Comparison of ENCODE assay signal across 8 cellular contexts in the genomic region with DNA sequence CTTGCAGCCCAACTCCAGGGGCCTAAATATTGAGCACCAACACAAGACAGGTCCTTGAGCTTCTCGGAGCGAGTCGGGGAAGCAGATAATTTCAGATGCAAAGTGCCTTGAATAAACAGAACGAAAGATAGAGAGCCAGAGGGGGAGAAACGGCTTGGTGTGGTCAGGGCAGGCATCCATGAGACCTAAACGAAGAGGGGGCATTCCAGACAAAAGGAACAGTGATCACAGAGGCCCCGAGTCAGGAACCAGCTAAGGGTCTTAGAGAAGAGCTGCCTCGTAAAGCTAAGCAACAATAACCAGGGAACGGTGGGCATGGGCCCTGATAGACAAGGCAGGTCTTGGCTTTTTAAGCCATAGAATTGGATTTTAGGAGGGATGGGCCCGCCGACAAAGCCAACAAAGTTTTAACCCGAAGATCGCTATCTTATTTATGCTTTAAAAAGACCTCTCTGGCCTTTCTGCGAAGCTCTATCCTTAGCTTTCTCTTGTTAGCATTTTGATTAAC. TPM values are rescaled to one million over a fixed set of nuclear protein-coding genes. Genes with fewer than 3 reads are reported as not detected.
DNase-seq lines count a peak whose midpoint lies in the region; TF ChIP-seq lines count a peak whose summit lies in the region.

No MANE protein-coding gene starts in this region.

- peak overlapping the region; percentile 69 for H2AFZ ChIP-seq in smooth muscle cell (ENCODE audit: low read depth)

- peak overlapping the region; percentile 65 to 78 (median 70) for H3K4me3 ChIP-seq in Peyer's patch
- peak overlapping the region; percentile 60 for H3K4me3 ChIP-seq in fibroblast of pulmonary artery (replicated peaks; ENCODE audit: low read depth, low read length)
- peak overlapping the region; percentile 63 for H3K4me3 ChIP-seq in smooth muscle cell

- no peak for TF ChIP-seq POLR2A in Peyer's patch (IDR thresholded peaks at IDR 0.05)

- no peak for TF ChIP-seq CTCF in Peyer's patch (IDR thresholded peaks at IDR 0.05)
- TF ChIP-seq CTCF in fibroblast of pulmonary artery (IDR thresholded peaks at IDR 0.05; ENCODE audit: low read length, missing control alignments): no peak
- TF ChIP-seq CTCF in smooth muscle cell (IDR thresholded peaks at IDR 0.05; ENCODE audit: borderline replicate concordance, insufficient read depth, poor library complexity, severe bottlenecking): no peak

- H3K4me1 ChIP-seq in Peyer's patch (peaks cover 0 to 15% (median 5%) of the 10 kb centered on the region in 4 donors), smooth muscle cell (ENCODE audit: low read depth) (peaks cover 7% of the 10 kb centered on the region)

- H3K9ac ChIP-seq in smooth muscle cell (ENCODE audit: low read depth): peak overlapping the region; percentile 61

- no peaks in the 10 kb centered on the region for H3F3A ChIP-seq in smooth muscle cell (ENCODE audit: low read depth)

- peak overlapping the region; percentile 71 to 87 (median 82) for H3K27ac ChIP-seq in Peyer's patch
- no peak overlapping the region for H3K27ac ChIP-seq in smooth muscle cell (ENCODE audit: low read depth)

- no peaks in the 10 kb centered on the region for H3K79me2 ChIP-seq in smooth muscle cell (ENCODE audit: low read depth)

- H3K27me3 ChIP-seq in Peyer's patch (no peaks in the 10 kb centered on the region), smooth muscle cell (ENCODE audit: low read depth) (no peaks in the 10 kb centered on the region)

- H3K9me3 ChIP-seq in Peyer's patch (no peaks in the 10 kb centered on the region), smooth muscle cell (replicated peaks; ENCODE audit: low read depth) (no peaks in the 10 kb centered on the region)

- peaks cover 0 to 54% (median 0%) of the 10 kb centered on the region in 3 donors for H3K36me3 ChIP-seq in Peyer's patch
- peaks cover 2% of the 10 kb centered on the region for H3K36me3 ChIP-seq in smooth muscle cell (ENCODE audit: low read depth)

- H4K20me1 ChIP-seq in smooth muscle cell (ENCODE audit: low read depth): peaks cover 20% of the 10 kb centered on the region

- peak overlapping the region; percentile 90 for H3K4me2 ChIP-seq in smooth muscle cell

- DNase-seq in NCI-H1105 treated with DMSO at 0.1 percent for 48 hours (lab: John Stamatoyannopoulos, UW): peak; percentile 65
- DNase-seq in NCI-H1105 (lab: John Stamatoyannopoulos, UW): no peak
- no peak for DNase-seq in Peyer's patch
- no peak for DNase-seq in fibroblast of pulmonary artery (ENCODE audit: low read depth)
- no peak for DNase-seq in smooth muscle cell (lab: John Stamatoyannopoulos, UW; ENCODE audit: unreplicated experiment)
- no peak for DNase-seq in ecto neural progenitor cell (ENCODE audit: low spot score)
- DNase-seq in activated CD4-positive, CD25-positive, alpha-beta regulatory T cell treated with anti-CD3 and anti-CD28 coated beads, Interleukin-2, amount 50 U/mL, for 72 hours: no peak
- no peak for DNase-seq in NOMO-1 (lab: John Stamatoyannopoulos, UW; ENCODE audit: unreplicated experiment in 2 of 2)

- 24% methylated on average over 14 of the region's 14 CpGs for WGBS in smooth muscle cell (ENCODE audit: low lambda C conversion rate)

RNA-seq across cellular contexts. Expression of a gene that starts 0.4 kb away (rescaled TPM):
- total RNA-seq in Peyer's patch: 100 to 1,000 TPM; 126 to 358 (median 316) TPM
- total RNA-seq in smooth muscle cell: 3.7 and 6.0 TPM in 2 replicates
- polyA plus RNA-seq in smooth muscle cell: 14.0 and 14.3 TPM in 2 replicates

RNA-seq across cellular contexts. Expression of a gene that starts 14.9 kb away (rescaled TPM):
- total RNA-seq in Peyer's patch (10 to 100 TPM; 16.8 to 23.5 (median 18.1) TPM), smooth muscle cell (18.9 and 20.2 TPM in 2 replicates)
- 9.8 and 13.1 TPM in 2 replicates for polyA plus RNA-seq in smooth muscle cell

RNA-seq across cellular contexts. Expression of a gene that starts 38.3 kb away (rescaled TPM):
- total RNA-seq in Peyer's patch: 100 to 1,000 TPM in 2 of 4 donors, 10 to 100 TPM in 2; 87.3 to 123 (median 104) TPM
- 70.7 and 92.5 TPM in 2 replicates for total RNA-seq in smooth muscle cell
- 220 and 230 TPM in 2 replicates for polyA plus RNA-seq in smooth muscle cell

Comparison
In these comparisons a context has a peak if more than half of its experiments do, and no peak if none do; other contexts are left out.
1. RNA of a gene that starts 0.4 kb away (total RNA-seq): 126 to 358 TPM in Peyer's patch; 3.7 to 6.0 TPM in smooth muscle cell; every median in the first group is over 10 times any median in the second.
2. Peak in every context shown above with its lines, with median percentiles within 50 percentile points of each other: H3K4me3 ChIP-seq.